Comparison of ENCODE assay signal across 18 cellular contexts in the genomic region with DNA sequence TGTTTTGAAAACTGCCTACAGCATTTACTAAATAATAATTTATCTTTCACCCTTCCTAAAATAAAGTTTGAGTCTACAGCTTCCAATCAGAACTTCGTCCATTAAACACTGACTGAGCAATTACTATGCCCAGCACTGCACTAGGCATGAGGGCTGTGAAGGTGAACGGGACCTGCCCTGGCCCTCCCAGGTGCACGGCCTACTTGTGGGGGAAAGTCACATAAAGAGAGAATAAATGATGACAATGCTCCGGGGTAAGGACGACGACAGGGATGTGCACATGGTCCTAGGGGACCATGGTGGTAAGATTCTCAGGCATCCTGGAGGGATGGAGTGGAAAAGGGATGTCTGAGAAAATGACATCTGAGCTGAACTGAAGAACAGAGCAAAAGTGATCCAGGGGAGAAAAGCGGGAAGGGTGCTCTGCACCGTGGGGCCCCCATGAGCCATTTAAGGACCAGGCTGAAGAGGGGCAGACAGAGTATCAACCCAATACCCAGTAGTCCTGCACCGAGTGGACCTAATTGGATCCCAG. TPM values are rescaled to one million over a fixed set of nuclear protein-coding genes. Genes with fewer than 3 reads are reported as not detected.
DNase-seq lines count a peak whose midpoint lies in the region; ATAC-seq and TF ChIP-seq lines count a peak whose summit lies in the region.
"Had no signal": no experiment of that assay in that cellular context is flagged by ENCODE, and none has a peak within 500 bp of the region (broad histone marks: within the 10 kb centered on the region; RNA-seq: fewer than 3 reads in every experiment).

No MANE protein-coding gene starts in this region.

- TF ChIP-seq CTCF in Peyer's patch (IDR thresholded peaks at IDR 0.05) (no peak), coronary artery (IDR thresholded peaks at IDR 0.05) (no peak)

- intact Hi-C loops in sciatic nerve (cut with DNase I): no loop called here

- H3K27ac ChIP-seq in Peyer's patch: no peak overlapping the region
- no peak overlapping the region for H3K27ac ChIP-seq in coronary artery

- peak; percentile 53 for DNase-seq in activated effector memory CD4-positive, alpha-beta T cell treated with anti-CD3 and anti-CD28 coated beads, Interleukin-2, amount 50 U/mL, for 16 hours
- no peak for DNase-seq in activated effector memory CD4-positive, alpha-beta T cell treated with Interleukin-2 at 50 U/mL for 16 hours
- DNase-seq in Peyer's patch (peak in 2 of 3 donors; percentile 14 to 23), coronary artery (ENCODE audit: low spot score) (peak; percentile 49), sciatic nerve (ENCODE audit: low spot score) (peak; percentile 6), DMS53 treated with DMSO at 0.1 percent for 48 hours (lab: John Stamatoyannopoulos, UW; ENCODE audit: unreplicated experiment) (no peak)
- DNase-seq: DMS79 treated with DMSO at 0.1 percent for 48 hours, HFFc6, NCI-H1105, NCI-H2029 treated with DMSO at 0.1 percent for 48 hours, NCI-H2171, NCI-H446 treated with DMSO at 0.1 percent for 48 hours, NCI-H526 treated with DMSO at 0.1 percent for 48 hours, OCI-M1, SHP77 had no signal

- peaks cover 0 to 6% (median 1%) of the 10 kb centered on the region in 4 donors for H3K4me1 ChIP-seq in Peyer's patch

- ATAC-seq in sciatic nerve (no peak), GM19035 (IDR thresholded peaks at IDR 0.05; ENCODE audit: unreplicated experiment) (no peak)

- H3K9me3 ChIP-seq in Peyer's patch: no peaks in the 10 kb centered on the region

- H3K36me3 ChIP-seq in Peyer's patch: no peaks in the 10 kb centered on the region

- TF ChIP-seq POLR2A in Peyer's patch (IDR thresholded peaks at IDR 0.05): no peak

- no peaks in the 10 kb centered on the region for H3K27me3 ChIP-seq in Peyer's patch

- H3K4me3 ChIP-seq in Peyer's patch (no peak overlapping the region), coronary artery (no peak overlapping the region)

RNA-seq across cellular contexts. Expression of gene PLA2G4F, which starts 11.5 kb away (rescaled TPM):
- 10 to 100 TPM in 3 of 4 donors, 1 to 10 TPM in 1; 7.4 to 45.2 (median 36.6) TPM for total RNA-seq in Peyer's patch
- total RNA-seq in sciatic nerve: not detected
- total RNA-seq: B cell, H9, HFFc6 had no signal

RNA-seq across cellular contexts. Expression of gene PLA2G4D, which starts 50.5 kb away (rescaled TPM):
- total RNA-seq in Peyer's patch (not detected), sciatic nerve (not detected)
- total RNA-seq: B cell, HFFc6 had no signal

Comparison
In these comparisons a context has a peak if more than half of its experiments do, and no peak if none do; other contexts are left out.
1. DNase-seq: peak in activated effector memory CD4-positive, alpha-beta T cell treated with anti-CD3 and anti-CD28 coated beads, Interleukin-2, amount 50 U/mL, for 16 hours (single experiment), Peyer's patch (2 of 3), coronary artery (single experiment) and sciatic nerve (single experiment); none in activated effector memory CD4-positive, alpha-beta T cell treated with Interleukin-2 at 50 U/mL for 16 hours (single experiment) and DMS53 treated with DMSO at 0.1 percent for 48 hours (single experiment).